Comparison of ENCODE assay signal across 21 cellular contexts in genomic region chr11:7444582-7444981, GRCh38. TPM values are rescaled to one million over a fixed set of nuclear protein-coding genes. Genes with fewer than 3 reads are reported as not detected.
"Had no signal": no experiment of that assay in that cellular context is flagged by ENCODE, and none has a peak within 500 bp of the region (broad histone marks: within the 10 kb centered on the region; RNA-seq: fewer than 3 reads in every experiment).

No MANE protein-coding gene starts in this region.

- H3K4me3 ChIP-seq: colonic mucosa, gastrocnemius medialis, thyroid gland had no signal

- H3K27ac ChIP-seq: brain microvascular endothelial cell, colonic mucosa, gastrocnemius medialis, neutrophil, parathyroid adenoma, thyroid gland had no signal

- H3K36me3 ChIP-seq: brain microvascular endothelial cell, colonic mucosa, gastrocnemius medialis, neutrophil, thyroid gland had no signal

- DNase-seq: activated CD4-positive, alpha-beta memory T cell treated with anti-CD3 and anti-CD28 coated beads for 36 hours; activated CD4-positive, alpha-beta T cell treated with anti-CD3 and anti-CD28 coated beads for 4 hours; activated naive CD4-positive, alpha-beta T cell treated with Interleukin-2 at 50 U/mL for 16 hours; activated naive CD8-positive, alpha-beta T cell treated with anti-CD3 and anti-CD28 coated beads, Interleukin-2, amount 10 ng/mL, durations not matched to agents 7 days and 5 days; activated T-cell treated with anti-CD3 and anti-CD28 coated beads for 4 hours; amygdala; brain microvascular endothelial cell; central memory CD4-positive, alpha-beta T cell; colonic mucosa; gastrocnemius medialis; head of caudate nucleus; kidney glomerular epithelial cell; naive thymus-derived CD4-positive, alpha-beta T cell; stimulated activated CD8-positive, alpha-beta memory T cell treated with anti-CD3 and anti-CD28 coated beads, Interleukin-4, amount 100 ng/mL, for 48 hours; stimulated activated naive CD4-positive, alpha-beta T cell; thyroid gland had no signal

- ATAC-seq: activated T-helper 17 cell treated with anti-CD3 and anti-CD28 coated beads, Interleukin-2, amount 50 U/mL, for 72 hours; gastrocnemius medialis; naive thymus-derived CD4-positive, alpha-beta T cell; WTC11 had no signal

- H3K9me3 ChIP-seq: colonic mucosa, gastrocnemius medialis, neutrophil, thyroid gland had no signal

- H3K27me3 ChIP-seq: brain microvascular endothelial cell, colonic mucosa, gastrocnemius medialis, thyroid gland had no signal

RNA-seq across cellular contexts. Expression of gene OLFML1, which starts 40.7 kb away (rescaled TPM):
- total RNA-seq: activated CD4-positive, alpha-beta memory T cell treated with anti-CD3 and anti-CD28 coated beads for 36 hours; activated naive CD8-positive, alpha-beta T cell treated with anti-CD3 and anti-CD28 coated beads, Interleukin-2, amount 10 ng/mL, durations not matched to agents 7 days and 5 days; activated T-helper 17 cell treated with anti-CD3 and anti-CD28 coated beads, Interleukin-2, amount 50 U/mL, for 72 hours; naive thymus-derived CD4-positive, alpha-beta T cell; T-helper 2 cell treated with Interferon-gamma antibody and Interleukin-4, amounts not matched to agents 100 ng/mL and 5 ng/mL, for 36 hours; WTC11 had no signal
